1 cellular context compared by ENCODE assay signal in genomic region chr13:77477299-77477848, GRCh38.
TF ChIP-seq lines count a peak whose summit lies in the region.

No MANE protein-coding gene starts in this region.

TF ChIP-seq in H1, 55 proteins besides CTCF, POLR2A, EP300 and RAD21:
- TF ChIP-seq SRF (IDR thresholded peaks at IDR 0.05; ENCODE audit: low read depth, low read length) (no peak), TEAD4 (IDR thresholded peaks at IDR 0.05; ENCODE audit: low read depth, low read length) (no peak), SP2 (IDR thresholded peaks at IDR 0.05; ENCODE audit: low read length) (no peak), USF2 (IDR thresholded peaks at IDR 0.05; ENCODE audit: low read length) (no peak), CHD1 (IDR thresholded peaks at IDR 0.05; ENCODE audit: low read depth, low read length) (no peak), NANOG (IDR thresholded peaks at IDR 0.05; ENCODE audit: insufficient read depth, low read depth, low read length, poor library complexity, severe bottlenecking) (no peak), JUND (IDR thresholded peaks at IDR 0.05; ENCODE audit: low read length) (no peak), POU5F1 (IDR thresholded peaks at IDR 0.05; ENCODE audit: low read depth, low read length) (no peak), GTF2F1 (IDR thresholded peaks at IDR 0.05; ENCODE audit: borderline replicate concordance, low read depth, low read length) (no peak), BCL11A (IDR thresholded peaks at IDR 0.05; ENCODE audit: low read depth in 2 of 2, low read length in 2 of 2) (no peak), KDM5A (IDR thresholded peaks at IDR 0.05; ENCODE audit: low read length) (no peak), CEBPB (IDR thresholded peaks at IDR 0.05; ENCODE audit: low read depth, low read length) (no peak), ASH2L (IDR thresholded peaks at IDR 0.05; ENCODE audit: low read length) (no peak), HDAC2 (IDR thresholded peaks at IDR 0.05; ENCODE audit: borderline replicate concordance in 1 of 2, low read depth in 2 of 2, low read length in 2 of 2) (no peak), SP4 (IDR thresholded peaks at IDR 0.05; ENCODE audit: low read length) (no peak), HDAC6 (IDR thresholded peaks at IDR 0.05; ENCODE audit: low read depth, low read length) (no peak)
